1 cellular context compared by ENCODE assay signal in genomic region chr22:40950888-40951794, GRCh38.
TF ChIP-seq lines count a peak whose summit lies in the region.

TSS of gene RBX1 (plus strand) at chr22:40951378. CDS start at chr22:40951399, 21 bp downstream.

TF ChIP-seq in A549, 52 proteins besides CTCF, POLR2A, EP300 and RAD21 (continued from another document):
- TF ChIP-seq HDAC2 (IDR thresholded peaks at IDR 0.05) (0 out of 2 replicates have a peak, but pooled peaks have one; percentile 34), MAZ (IDR thresholded peaks at IDR 0.05; ENCODE audit: borderline replicate concordance, low read depth, low read length) (peak; percentile 71; the same call in 1 of the 2 replicates), KDM5A (IDR thresholded peaks at IDR 0.05) (peak; percentile 92), MAX (IDR thresholded peaks at IDR 0.05) (peak; percentile 50; the same call in 1 of the 2 replicates), HOXB13 (CRISPR knock-in tag; IDR thresholded peaks at IDR 0.05; ENCODE audit: low read depth) (no peak), CBX2 (IDR thresholded peaks at IDR 0.05; ENCODE audit: borderline replicate concordance, low read depth) (no peak), RARB (CRISPR knock-in tag; IDR thresholded peaks at IDR 0.05) (no peak), CHD2 (IDR thresholded peaks at IDR 0.05; ENCODE audit: low read length, partially characterized antibody) (no peak), NFE2L2 (conservative IDR thresholded peaks at IDR 0.05; ENCODE audit: low read length) (no peak), SREBF2 (IDR thresholded peaks at IDR 0.05) (no peak), TFCP2L1 (CRISPR knock-in tag; IDR thresholded peaks at IDR 0.05) (no peak), JUN (IDR thresholded peaks at IDR 0.05) (peak; percentile 39 to 92; a peak in 2 of 5 replicates), KDM1A (IDR thresholded peaks at IDR 0.05; ENCODE audit: low read depth) (no peak), GATA3 (IDR thresholded peaks at IDR 0.05; ENCODE audit: borderline replicate concordance) (no peak; the same call in 1 of the 2 replicates), ZSCAN20 (CRISPR knock-in tag; IDR thresholded peaks at IDR 0.05) (no peak), EHF (CRISPR knock-in tag; IDR thresholded peaks at IDR 0.05) (no peak)
